ENCODE assay signal across 1 cellular context in genomic region chr19:27793128-27793643, GRCh38.
TF ChIP-seq lines count a peak whose summit lies in the region.

No MANE protein-coding gene starts in this region.

TF ChIP-seq in HepG2, 621 proteins besides CTCF, POLR2A, EP300 and RAD21 (continued from another document and continues in another):
- peak; percentile 11; the same call in 1 of the 2 replicates for TF ChIP-seq UBTF (CRISPR knock-in tag; IDR thresholded peaks at IDR 0.05)
- no peak for TF ChIP-seq YEATS2 (CRISPR knock-in tag; IDR thresholded peaks at IDR 0.05; ENCODE audit: borderline replicate concordance)
- 0 out of 2 replicates have a peak, but pooled peaks have one; percentile 32 for TF ChIP-seq RBAK (CRISPR knock-in tag; IDR thresholded peaks at IDR 0.05)
- TF ChIP-seq SOX6 (IDR thresholded peaks at IDR 0.05), result no peak
- peak; percentile 20; the same call in 1 of the 2 replicates for TF ChIP-seq SOX6 (CRISPR knock-in tag; IDR thresholded peaks at IDR 0.05)
- no peak for TF ChIP-seq FOXA1 (IDR thresholded peaks at IDR 0.05)
- TF ChIP-seq FOXA1 (CRISPR knock-in tag; IDR thresholded peaks at IDR 0.05), result 0 out of 2 replicates have a peak, but pooled peaks have one; percentile 2
- TF ChIP-seq, protein P1, sequence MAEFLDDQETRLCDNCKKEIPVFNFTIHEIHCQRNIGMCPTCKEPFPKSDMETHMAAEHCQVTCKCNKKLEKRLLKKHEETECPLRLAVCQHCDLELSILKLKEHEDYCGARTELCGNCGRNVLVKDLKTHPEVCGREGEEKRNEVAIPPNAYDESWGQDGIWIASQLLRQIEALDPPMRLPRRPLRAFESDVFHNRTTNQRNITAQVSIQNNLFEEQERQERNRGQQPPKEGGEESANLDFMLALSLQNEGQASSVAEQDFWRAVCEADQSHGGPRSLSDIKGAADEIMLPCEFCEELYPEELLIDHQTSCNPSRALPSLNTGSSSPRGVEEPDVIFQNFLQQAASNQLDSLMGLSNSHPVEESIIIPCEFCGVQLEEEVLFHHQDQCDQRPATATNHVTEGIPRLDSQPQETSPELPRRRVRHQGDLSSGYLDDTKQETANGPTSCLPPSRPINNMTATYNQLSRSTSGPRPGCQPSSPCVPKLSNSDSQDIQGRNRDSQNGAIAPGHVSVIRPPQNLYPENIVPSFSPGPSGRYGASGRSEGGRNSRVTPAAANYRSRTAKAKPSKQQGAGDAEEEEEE (CRISPR knock-in tag; IDR thresholded peaks at IDR 0.05; ENCODE audit: borderline replicate concordance), result 0 out of 2 replicates have a peak, but pooled peaks have one; percentile 20
- no peak for TF ChIP-seq ZNF280B (CRISPR knock-in tag; IDR thresholded peaks at IDR 0.05; ENCODE audit: borderline replicate concordance)
- TF ChIP-seq MED1 (CRISPR knock-in tag; IDR thresholded peaks at IDR 0.05), result 0 out of 2 replicates have a peak, but pooled peaks have one; percentile 8
- 0 out of 2 replicates have a peak, but pooled peaks have one; percentile 18 for TF ChIP-seq SNAPC4 (CRISPR knock-in tag; IDR thresholded peaks at IDR 0.05)
- TF ChIP-seq, protein P2, sequence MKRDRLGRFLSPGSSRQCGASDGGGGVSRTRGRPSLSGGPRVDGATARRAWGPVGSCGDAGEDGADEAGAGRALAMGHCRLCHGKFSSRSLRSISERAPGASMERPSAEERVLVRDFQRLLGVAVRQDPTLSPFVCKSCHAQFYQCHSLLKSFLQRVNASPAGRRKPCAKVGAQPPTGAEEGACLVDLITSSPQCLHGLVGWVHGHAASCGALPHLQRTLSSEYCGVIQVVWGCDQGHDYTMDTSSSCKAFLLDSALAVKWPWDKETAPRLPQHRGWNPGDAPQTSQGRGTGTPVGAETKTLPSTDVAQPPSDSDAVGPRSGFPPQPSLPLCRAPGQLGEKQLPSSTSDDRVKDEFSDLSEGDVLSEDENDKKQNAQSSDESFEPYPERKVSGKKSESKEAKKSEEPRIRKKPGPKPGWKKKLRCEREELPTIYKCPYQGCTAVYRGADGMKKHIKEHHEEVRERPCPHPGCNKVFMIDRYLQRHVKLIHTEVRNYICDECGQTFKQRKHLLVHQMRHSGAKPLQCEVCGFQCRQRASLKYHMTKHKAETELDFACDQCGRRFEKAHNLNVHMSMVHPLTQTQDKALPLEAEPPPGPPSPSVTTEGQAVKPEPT (CRISPR knock-in tag; IDR thresholded peaks at IDR 0.05; ENCODE audit: low read depth), result 0 out of 2 replicates have a peak, but pooled peaks have one; percentile 11
- TF ChIP-seq, protein P3, sequence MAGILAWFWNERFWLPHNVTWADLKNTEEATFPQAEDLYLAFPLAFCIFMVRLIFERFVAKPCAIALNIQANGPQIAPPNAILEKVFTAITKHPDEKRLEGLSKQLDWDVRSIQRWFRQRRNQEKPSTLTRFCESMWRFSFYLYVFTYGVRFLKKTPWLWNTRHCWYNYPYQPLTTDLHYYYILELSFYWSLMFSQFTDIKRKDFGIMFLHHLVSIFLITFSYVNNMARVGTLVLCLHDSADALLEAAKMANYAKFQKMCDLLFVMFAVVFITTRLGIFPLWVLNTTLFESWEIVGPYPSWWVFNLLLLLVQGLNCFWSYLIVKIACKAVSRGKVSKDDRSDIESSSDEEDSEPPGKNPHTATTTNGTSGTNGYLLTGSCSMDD (CRISPR knock-in tag; IDR thresholded peaks at IDR 0.05), result no peak
- peak; percentile 38; the same call in 1 of the 2 replicates for TF ChIP-seq SAP130 (CRISPR knock-in tag; IDR thresholded peaks at IDR 0.05; ENCODE audit: low read depth)
- no peak for TF ChIP-seq SRSF4 (IDR thresholded peaks at IDR 0.05; ENCODE audit: low read depth, low read length, poor library complexity, severe bottlenecking)
- TF ChIP-seq ZFP82 (CRISPR knock-in tag; IDR thresholded peaks at IDR 0.05; ENCODE audit: borderline replicate concordance), result peak; percentile 50; the same call in 1 of the 2 replicates
- TF ChIP-seq POLR2AphosphoS5 (IDR thresholded peaks at IDR 0.05; ENCODE audit: low read depth, low read length), result 0 out of 2 replicates have a peak, but pooled peaks have one; percentile 27
- TF ChIP-seq ZNF317 (CRISPR knock-in tag; IDR thresholded peaks at IDR 0.05), result peak; percentile 19; the same call in 1 of the 2 replicates
- TF ChIP-seq, protein P4, sequence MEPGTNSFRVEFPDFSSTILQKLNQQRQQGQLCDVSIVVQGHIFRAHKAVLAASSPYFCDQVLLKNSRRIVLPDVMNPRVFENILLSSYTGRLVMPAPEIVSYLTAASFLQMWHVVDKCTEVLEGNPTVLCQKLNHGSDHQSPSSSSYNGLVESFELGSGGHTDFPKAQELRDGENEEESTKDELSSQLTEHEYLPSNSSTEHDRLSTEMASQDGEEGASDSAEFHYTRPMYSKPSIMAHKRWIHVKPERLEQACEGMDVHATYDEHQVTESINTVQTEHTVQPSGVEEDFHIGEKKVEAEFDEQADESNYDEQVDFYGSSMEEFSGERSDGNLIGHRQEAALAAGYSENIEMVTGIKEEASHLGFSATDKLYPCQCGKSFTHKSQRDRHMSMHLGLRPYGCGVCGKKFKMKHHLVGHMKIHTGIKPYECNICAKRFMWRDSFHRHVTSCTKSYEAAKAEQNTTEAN (CRISPR knock-in tag; conservative IDR thresholded peaks at IDR 0.05), result 0 out of 2 replicates have a peak, but pooled peaks have one; percentile 19
- 0 out of 2 replicates have a peak, but pooled peaks have one; percentile 29 for TF ChIP-seq AKNA (CRISPR knock-in tag; IDR thresholded peaks at IDR 0.05; ENCODE audit: borderline replicate concordance)
- TF ChIP-seq GATAD2A (CRISPR knock-in tag; IDR thresholded peaks at IDR 0.05), result peak; percentile 44
- TF ChIP-seq, protein P5, sequence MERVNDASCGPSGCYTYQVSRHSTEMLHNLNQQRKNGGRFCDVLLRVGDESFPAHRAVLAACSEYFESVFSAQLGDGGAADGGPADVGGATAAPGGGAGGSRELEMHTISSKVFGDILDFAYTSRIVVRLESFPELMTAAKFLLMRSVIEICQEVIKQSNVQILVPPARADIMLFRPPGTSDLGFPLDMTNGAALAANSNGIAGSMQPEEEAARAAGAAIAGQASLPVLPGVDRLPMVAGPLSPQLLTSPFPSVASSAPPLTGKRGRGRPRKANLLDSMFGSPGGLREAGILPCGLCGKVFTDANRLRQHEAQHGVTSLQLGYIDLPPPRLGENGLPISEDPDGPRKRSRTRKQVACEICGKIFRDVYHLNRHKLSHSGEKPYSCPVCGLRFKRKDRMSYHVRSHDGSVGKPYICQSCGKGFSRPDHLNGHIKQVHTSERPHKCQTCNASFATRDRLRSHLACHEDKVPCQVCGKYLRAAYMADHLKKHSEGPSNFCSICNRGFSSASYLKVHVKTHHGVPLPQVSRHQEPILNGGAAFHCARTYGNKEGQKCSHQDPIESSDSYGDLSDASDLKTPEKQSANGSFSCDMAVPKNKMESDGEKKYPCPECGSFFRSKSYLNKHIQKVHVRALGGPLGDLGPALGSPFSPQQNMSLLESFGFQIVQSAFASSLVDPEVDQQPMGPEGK (CRISPR knock-in tag; IDR thresholded peaks at IDR 0.05), result peak; percentile 72
- TF ChIP-seq ARNT (IDR thresholded peaks at IDR 0.05), result no peak
- peak; percentile 52 for TF ChIP-seq ZNF263 (CRISPR knock-in tag; IDR thresholded peaks at IDR 0.05)
- peak; percentile 62; the same call in 1 of the 2 replicates for TF ChIP-seq ZNF724P (CRISPR knock-in tag; IDR thresholded peaks at IDR 0.05; ENCODE audit: borderline replicate concordance)
- 0 out of 2 replicates have a peak, but pooled peaks have one; percentile 52 for TF ChIP-seq ZNF546 (CRISPR knock-in tag; conservative IDR thresholded peaks at IDR 0.05)
